Comparison of ENCODE assay signal across 21 cellular contexts in the genomic region with DNA sequence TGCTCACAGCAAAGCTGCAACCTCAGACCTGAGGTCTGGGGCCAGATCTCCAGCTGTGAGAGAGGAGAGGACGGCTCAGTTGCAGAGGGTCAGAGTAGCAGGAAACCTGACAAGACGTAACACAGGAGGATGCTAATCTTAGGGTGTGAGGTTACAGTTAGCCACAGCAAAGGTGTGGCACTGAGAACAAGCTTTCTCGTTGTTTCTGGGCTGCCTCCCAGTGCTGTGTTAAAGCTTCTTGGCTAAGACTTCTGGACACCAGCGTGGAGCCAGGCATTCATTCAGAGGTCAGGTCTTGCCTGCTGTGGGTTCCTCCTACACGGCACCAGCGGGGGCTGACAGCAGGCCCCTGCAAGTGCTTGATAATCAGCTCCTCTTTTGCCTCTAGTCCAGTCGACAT.
DNase-seq lines count a peak whose midpoint lies in the region; TF ChIP-seq lines count a peak whose summit lies in the region.
"Had no signal": no experiment of that assay in that cellular context is flagged by ENCODE, and none has a peak within 500 bp of the region (broad histone marks: within the 10 kb centered on the region; RNA-seq: fewer than 3 reads in every experiment).

No MANE protein-coding gene starts in this region.

- H3K36me3 Mint-ChIP-seq in endodermal cell (ENCODE audit: low read depth): no peaks in the 10 kb centered on the region
- H3K36me3 Mint-ChIP-seq: CD8-positive, alpha-beta T cell; IgD-negative memory B cell had no signal

- no peak overlapping the region for H3K4me3 Mint-ChIP-seq in endodermal cell
- H3K4me3 Mint-ChIP-seq: CD8-positive, alpha-beta T cell; IgD-negative memory B cell had no signal

- 50 to 65% methylated on average over 6 to 7 of the region's 7 CpGs for WGBS in endodermal cell (ENCODE audit: insufficient coverage in 1 of 2, insufficient read length in 1 of 2), 2 experiments

- no peaks in the 10 kb centered on the region for H3K4me1 Mint-ChIP-seq in endodermal cell
- H3K4me1 Mint-ChIP-seq: IgD-negative memory B cell had no signal

- H3K4me3 ChIP-seq in endodermal cell (ENCODE audit: low read length) (no peak overlapping the region), uterus (no peak overlapping the region)
- H3K4me3 ChIP-seq: A549; BLaER1 treated with 17β-estradiol and CSF1 and Interleukin-3, amounts not matched to agents 10 nM and 100 nM; HAP-1 had no signal

- H3K9ac ChIP-seq in endodermal cell (ENCODE audit: extremely low read depth, low read length, poor library complexity, severe bottlenecking): no peak overlapping the region
- H3K9ac ChIP-seq: BLaER1 treated with 17β-estradiol and CSF1 and Interleukin-3, amounts not matched to agents 10 nM and 100 nM had no signal

- H3K27me3 ChIP-seq in endodermal cell (ENCODE audit: control insufficient read depth, insufficient read depth, low read length, poor library complexity, severe bottlenecking): no peaks in the 10 kb centered on the region
- no peaks in the 10 kb centered on the region for H3K27me3 ChIP-seq in uterus
- H3K27me3 ChIP-seq: BLaER1 treated with 17β-estradiol and CSF1 and Interleukin-3, amounts not matched to agents 10 nM and 100 nM had no signal

- DNase-seq in NCI-H146 (lab: John Stamatoyannopoulos, UW) (peak; percentile 83), endodermal cell (peak; percentile 55), pons (ENCODE audit: low spot score) (peak; percentile 2), uterus (peak; percentile 46 to 73), NCI-H2227 treated with DMSO at 0.1 percent for 48 hours (lab: John Stamatoyannopoulos, UW) (no peak), nucleus accumbens (lab: John Stamatoyannopoulos, UW) (no peak), inferior parietal cortex (ENCODE audit: extremely low spot score) (no peak)
- DNase-seq: CD8-positive, alpha-beta T cell; DMS53; EL; Kasumi-1; MM.1S; NCI-H1694; NCI-H2107; NCI-H510A treated with DMSO at 0.1 percent for 48 hours; NCI-H82; SHP77 treated with DMSO at 0.1 percent for 48 hours had no signal

- H3K9me3 ChIP-seq in endodermal cell (ENCODE audit: control insufficient read depth, low read length) (peaks cover 75% of the 10 kb centered on the region), uterus (no peaks in the 10 kb centered on the region)
- H3K9me3 ChIP-seq: A549; BLaER1 treated with 17β-estradiol and CSF1 and Interleukin-3, amounts not matched to agents 10 nM and 100 nM; HAP-1 had no signal

- H3K27ac ChIP-seq in endodermal cell (ENCODE audit: low read depth, low read length): no peak overlapping the region
- peak overlapping the region; percentile 68 to 76 for H3K27ac ChIP-seq in uterus
- H3K27ac ChIP-seq: A549; BLaER1 treated with 17β-estradiol and CSF1 and Interleukin-3, amounts not matched to agents 10 nM and 100 nM had no signal

- TF ChIP-seq CTCF in endodermal cell (conservative IDR thresholded peaks at IDR 0.05) (no peak), uterus (IDR thresholded peaks at IDR 0.05) (no peak)

- H3K4me1 ChIP-seq in endodermal cell (ENCODE audit: control insufficient read depth, insufficient read depth, low read length): no peaks in the 10 kb centered on the region
- no peaks in the 10 kb centered on the region for H3K4me1 ChIP-seq in uterus
- H3K4me1 ChIP-seq: A549; BLaER1 treated with 17β-estradiol and CSF1 and Interleukin-3, amounts not matched to agents 10 nM and 100 nM; HAP-1 had no signal

- no peaks in the 10 kb centered on the region for H3K27me3 Mint-ChIP-seq in endodermal cell (ENCODE audit: insufficient read depth)
- H3K27me3 Mint-ChIP-seq: IgD-negative memory B cell had no signal

- no peak overlapping the region for H3K27ac Mint-ChIP-seq in endodermal cell
- H3K27ac Mint-ChIP-seq: CD8-positive, alpha-beta T cell had no signal

- intact Hi-C loops in uterus (cut with DNase I; ENCODE audit: low total_unique reads): no loop called here

- TF ChIP-seq POLR2A in uterus (IDR thresholded peaks at IDR 0.05): no peak

- peaks cover 76% of the 10 kb centered on the region for H3K9me3 Mint-ChIP-seq in endodermal cell
- H3K9me3 Mint-ChIP-seq: CD8-positive, alpha-beta T cell had no signal

- H3K36me3 ChIP-seq in endodermal cell (ENCODE audit: control insufficient read depth, insufficient read depth, low read length): no peaks in the 10 kb centered on the region
- H3K36me3 ChIP-seq in uterus: no peaks in the 10 kb centered on the region
- H3K36me3 ChIP-seq: BLaER1 treated with 17β-estradiol and CSF1 and Interleukin-3, amounts not matched to agents 10 nM and 100 nM; HAP-1 had no signal

Comparison
In these comparisons a context has a peak if more than half of its experiments do, and no peak if none do; other contexts are left out.
1. DNase-seq: peak in NCI-H146 (single experiment), endodermal cell (single experiment), pons (single experiment) and uterus (2 of 2); none in NCI-H2227 treated with DMSO at 0.1 percent for 48 hours (single experiment), nucleus accumbens (0 of 56) and inferior parietal cortex (single experiment).